In the genomic region with DNA sequence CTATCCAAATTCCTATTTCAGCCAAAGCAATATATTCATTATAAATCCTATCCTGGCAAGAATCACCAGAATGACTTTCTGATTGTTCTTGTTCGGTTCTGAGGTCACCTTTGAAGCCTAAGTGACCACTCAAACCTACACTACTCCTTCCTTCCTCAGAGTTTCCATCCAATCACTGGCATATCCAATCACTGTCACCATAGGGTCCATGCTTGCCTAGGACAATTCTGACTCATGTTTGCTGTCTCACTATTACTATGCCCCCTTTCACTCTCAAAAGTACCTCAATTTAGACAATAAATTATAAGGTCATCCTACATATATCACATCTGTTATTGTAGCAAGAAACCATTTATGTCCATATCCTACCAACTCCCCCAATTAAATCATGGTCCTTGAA, we compare ENCODE assay signal across 18 cellular contexts.
"Had no signal": no experiment of that assay in that cellular context is flagged by ENCODE, and none has a peak within 500 bp of the region (broad histone marks: within the 10 kb centered on the region; RNA-seq: fewer than 3 reads in every experiment).

No MANE protein-coding gene starts in this region.

- DNase-seq: activated CD4-positive, alpha-beta T cell treated with anti-CD3 and anti-CD28 coated beads, Interleukin-2, amount 50 U/mL, for 4 hours; activated CD8-positive, alpha-beta memory T cell treated with anti-CD3 and anti-CD28 coated beads, Interleukin-2, amount 50 U/mL, for 4 hours; activated naive CD8-positive, alpha-beta T cell treated with anti-CD3 and anti-CD28 coated beads, Interleukin-2, amount 10 ng/mL, durations not matched to agents 7 days and 5 days; aorta; cerebellar nuclear complex; effector memory CD4-positive, alpha-beta T cell; foreskin fibroblast; glutamatergic neuron; hypothalamus; left ventricle myocardium inferior; naive B cell; posterior cingulate gyrus; retina; stimulated activated CD4-positive, alpha-beta T cell treated with anti-CD3 and anti-CD28 coated beads, Interleukin-12 subunit alpha, Interleukin-12 subunit beta, amount 100 ng/mL, for 4 hours; stimulated activated CD4-positive, alpha-beta T cell treated with anti-CD3 and anti-CD28 coated beads, Interleukin-2, amount 100 ng/mL, for 24 hours had no signal

- H3K27ac Mint-ChIP-seq: activated naive CD8-positive, alpha-beta T cell treated with anti-CD3 and anti-CD28 coated beads, Interleukin-2, amount 10 ng/mL, durations not matched to agents 7 days and 5 days; type B pancreatic cell had no signal

- H3K9me3 ChIP-seq: left ventricle myocardium inferior, neutrophil, suprapubic skin had no signal

- H3K36me3 Mint-ChIP-seq: naive B cell, type B pancreatic cell had no signal

- H3K4me3 ChIP-seq: left ventricle myocardium inferior, suprapubic skin had no signal

- H3K27ac ChIP-seq: left ventricle myocardium inferior, neutrophil, suprapubic skin had no signal

- H3K27me3 Mint-ChIP-seq: activated naive CD8-positive, alpha-beta T cell treated with anti-CD3 and anti-CD28 coated beads, Interleukin-2, amount 10 ng/mL, durations not matched to agents 7 days and 5 days; naive B cell; type B pancreatic cell had no signal

- H3K36me3 ChIP-seq: left ventricle myocardium inferior, neutrophil, suprapubic skin had no signal

- H3K9me3 Mint-ChIP-seq: activated naive CD8-positive, alpha-beta T cell treated with anti-CD3 and anti-CD28 coated beads, Interleukin-2, amount 10 ng/mL, durations not matched to agents 7 days and 5 days; naive B cell; type B pancreatic cell had no signal

- H3K4me3 Mint-ChIP-seq: activated naive CD8-positive, alpha-beta T cell treated with anti-CD3 and anti-CD28 coated beads, Interleukin-2, amount 10 ng/mL, durations not matched to agents 7 days and 5 days; type B pancreatic cell had no signal

- H3K27me3 ChIP-seq: neutrophil, suprapubic skin had no signal
